10 cellular contexts compared by ENCODE assay signal in genomic region chr1:183193963-183194362, GRCh38. TPM values are rescaled to one million over a fixed set of nuclear protein-coding genes. Genes with fewer than 3 reads are reported as not detected.
A peak's percentile ranks its signal among the peaks of the same experiment; 100 is the strongest.
DNase-seq lines count a peak whose midpoint lies in the region; ATAC-seq, FAIRE-seq and TF ChIP-seq lines count a peak whose summit lies in the region.
"Not testable (repeated sequence)": the region's sequence is repeated elsewhere in the genome, so short reads cannot be mapped to it uniquely, and the experiment has no call there.
"Had no signal": no experiment of that assay in that cellular context is flagged by ENCODE, and none has a peak within 500 bp of the region (broad histone marks: within the 10 kb centered on the region; RNA-seq: fewer than 3 reads in every experiment).

No MANE protein-coding gene starts in this region.

- H3K4me3 ChIP-seq in A549; KMS-11 (IDR thresholded peaks at IDR 0.05; ENCODE audit: insufficient read depth, low read depth, low read length); PC-9; SJCRH30; mammary epithelial cell (replicated peaks in 1 of 3; ENCODE audit: insufficient read depth in 1 of 3, low read depth in 2 of 3, low read length in 3 of 3); esophagus muscularis mucosa: not testable (repeated sequence)

- H3K27ac ChIP-seq in A549, KMS-11: not testable (repeated sequence)
- H3K27ac ChIP-seq in PC-9 (peak overlapping the region; percentile 89), SJCRH30 (peak overlapping the region; percentile 94), mammary epithelial cell (ENCODE audit: insufficient read depth, low read depth, low read length) (peak overlapping the region; percentile 54), esophagus muscularis mucosa (replicated peaks in 1 of 4) (peak overlapping the region in 3 of 4 donors; percentile 20 to 84 (median 72))

- H3K36me3 ChIP-seq in KMS-11 (ENCODE audit: insufficient read depth); PC-9 (ENCODE audit: low read depth); SJCRH30; esophagus muscularis mucosa: not testable (repeated sequence)
- H3K36me3 ChIP-seq in mammary epithelial cell (ENCODE audit: insufficient read depth, low read length): peaks cover 17% of the 10 kb centered on the region

- H3K4me2 ChIP-seq in A549; PC-9; mammary epithelial cell (ENCODE audit: insufficient read depth, low read depth, low read length): not testable (repeated sequence)
- H3K4me2 ChIP-seq in KMS-11: peak overlapping the region; percentile 58; the same call in 1 of the 2 replicates

- CTCF ChIA-PET in A549 (lab: Yijun Ruan, JAX): interaction anchor here (0.8 to 1.5 kb wide), 2 partner anchors 13 to 34 kb away, joined by 3 read pairs; no protein-coding TSS in a partner anchor
- CTCF ChIA-PET in PC-9 (lab: Charles Lee); mammary epithelial cell (lab: Charles Lee; ENCODE audit: low non-redundant PET): not testable (repeated sequence)

- not testable (repeated sequence) for H3K9me3 Mint-ChIP-seq in osteocyte (ENCODE audit: unreplicated experiment)

- BruUV-seq in PC-9 (replicated peaks; lab: Mats Ljungman, UMichigan); mammary epithelial cell (replicated peaks; lab: Mats Ljungman, UMichigan): not testable (repeated sequence)

- not testable (repeated sequence) for H3K27me3 ChIP-seq in KMS-11 (ENCODE audit: insufficient read depth, low read depth); PC-9 (ENCODE audit: insufficient read depth, low read depth); SJCRH30; mammary epithelial cell (ENCODE audit: insufficient read depth, low read length); esophagus muscularis mucosa

- intact Hi-C loops in PC-9 (cut with micrococcal nuclease; ENCODE audit: unreplicated experiment); mammary epithelial cell (cut with micrococcal nuclease); esophagus muscularis mucosa (cut with DNase I): not testable (repeated sequence)

- not testable (repeated sequence) for TF ChIP-seq POLR2A in A549 (IDR thresholded peaks at IDR 0.05; ENCODE audit: low read length); esophagus muscularis mucosa (IDR thresholded peaks at IDR 0.05; ENCODE audit: low read depth)

- not testable (repeated sequence) for H3K9me3 ChIP-seq in A549; PC-9 (ENCODE audit: insufficient read depth, low read depth); SJCRH30 (replicated peaks); mammary epithelial cell (replicated peaks; ENCODE audit: insufficient read depth, low read length); esophagus muscularis mucosa

- POLR2A ChIA-PET in A549 (lab: Yijun Ruan, JAX); PC-9 (lab: Charles Lee; ENCODE audit: unreplicated experiment): not testable (repeated sequence)

- H3K27me3 Mint-ChIP-seq in osteocyte (ENCODE audit: unreplicated experiment): not testable (repeated sequence)

- H3K4me1 Mint-ChIP-seq in osteocyte (ENCODE audit: unreplicated experiment): peaks cover 22% of the 10 kb centered on the region

- H3K79me2 ChIP-seq in KMS-11 (ENCODE audit: insufficient read depth, low read depth): not testable (repeated sequence)
- H3K79me2 ChIP-seq in PC-9 (ENCODE audit: low read depth) (peaks cover 90% of the 10 kb centered on the region), mammary epithelial cell (ENCODE audit: insufficient read depth, low read length) (peaks cover 97% of the 10 kb centered on the region)

- WGBS in A549 (ENCODE audit: missing lambda C conversion rate): 93% methylated on average over 4 of the region's 4 CpGs
- WGBS in mammary epithelial cell (ENCODE audit: low coverage, missing lambda C conversion rate): 74% methylated on average over 4 of the region's 4 CpGs
- 78% methylated on average over 4 of the region's 4 CpGs for WGBS in esophagus muscularis mucosa

- TF ChIP-seq RAD21 in A549 (conservative IDR thresholded peaks at IDR 0.05 in 1 of 2, IDR thresholded peaks at IDR 0.05 in 1 of 2): not testable (repeated sequence)

- peaks cover 10% of the 10 kb centered on the region for H3F3A ChIP-seq in PC-9 (ENCODE audit: insufficient read depth, low read depth)

- in situ Hi-C loops in mammary epithelial cell (cut with MboI; ENCODE audit: low sequenced_read_pairs in 2 of 2): not testable (repeated sequence)

- H3K9me2 ChIP-seq in PC-9 (ENCODE audit: insufficient read depth): not testable (repeated sequence)

- TF ChIP-seq CTCF in A549 (IDR thresholded peaks at IDR 0.05); KMS-11 (conservative IDR thresholded peaks at IDR 0.05; ENCODE audit: low read depth, low read length); PC-9 (conservative IDR thresholded peaks at IDR 0.05); mammary epithelial cell (conservative IDR thresholded peaks at IDR 0.05 in 1 of 2, IDR thresholded peaks at IDR 0.05 in 1 of 2; ENCODE audit: extremely low read depth in 1 of 2, insufficient read depth in 1 of 2, low read depth in 1 of 2, low read length in 2 of 2); esophagus muscularis mucosa (IDR thresholded peaks at IDR 0.05); osteocyte (IDR thresholded peaks at IDR 0.05): not testable (repeated sequence)

- not testable (repeated sequence) for H3K4me3 Mint-ChIP-seq in osteocyte (ENCODE audit: unreplicated experiment)

- not testable (repeated sequence) for H2AFZ ChIP-seq in KMS-11 (ENCODE audit: low read depth); PC-9; mammary epithelial cell (ENCODE audit: low read depth, low read length)

- H3K27ac Mint-ChIP-seq in osteocyte (ENCODE audit: unreplicated experiment): peak overlapping the region; percentile 13

- dilution Hi-C loops in mammary epithelial cell (cut with HindIII; ENCODE audit: low sequenced_read_pairs): loop anchor here (5.0 kb wide), 1 partner anchor 57 kb away; no protein-coding TSS in a partner anchor

- H3K9ac ChIP-seq in KMS-11; mammary epithelial cell (ENCODE audit: insufficient read depth, low read length): not testable (repeated sequence)

- H3K36me3 Mint-ChIP-seq in osteocyte (ENCODE audit: unreplicated experiment): not testable (repeated sequence)

- not testable (repeated sequence) for H4K20me1 ChIP-seq in KMS-11 (ENCODE audit: insufficient read depth); PC-9 (ENCODE audit: insufficient read depth); mammary epithelial cell (ENCODE audit: insufficient read depth, low read length)

- TF ChIP-seq EP300 in A549 (IDR thresholded peaks at IDR 0.05); esophagus muscularis mucosa (IDR thresholded peaks at IDR 0.05): not testable (repeated sequence)

- not testable (repeated sequence) for FAIRE-seq in A549 (lab: Jason Lieb, UNC)

- DNase-seq in A549 (ENCODE audit: low read depth in 1 of 2, low spot score in 1 of 2); PC-9; SJCRH30; mammary epithelial cell; esophagus muscularis mucosa (ENCODE audit: extremely low spot score); osteocyte (ENCODE audit: extremely low spot score, unreplicated experiment): not testable (repeated sequence)

- H3K4me1 ChIP-seq in A549: peaks cover 16% of the 10 kb centered on the region
- H3K4me1 ChIP-seq in KMS-11 (ENCODE audit: low read depth, poor library complexity, severe bottlenecking): peaks cover 28% of the 10 kb centered on the region
- peaks cover 32% of the 10 kb centered on the region for H3K4me1 ChIP-seq in PC-9 (replicated peaks; ENCODE audit: insufficient read depth)
- peaks cover 54% of the 10 kb centered on the region for H3K4me1 ChIP-seq in SJCRH30
- H3K4me1 ChIP-seq in mammary epithelial cell (ENCODE audit: insufficient read depth, low read length): peaks cover 67% of the 10 kb centered on the region
- H3K4me1 ChIP-seq in esophagus muscularis mucosa: peaks cover 0 to 29% (median 22%) of the 10 kb centered on the region in 4 donors

- ATAC-seq in A549: not testable (repeated sequence)

TF ChIP-seq in A549, 52 proteins besides CTCF, POLR2A, EP300 and RAD21:
- TF ChIP-seq MAFK (IDR thresholded peaks at IDR 0.05; ENCODE audit: partially characterized antibody): peak; percentile 51
TF ChIP-seq in A549: peak in this region for 1; not testable (repeated sequence) for 51.

RNA-seq across cellular contexts. Expression of gene LAMC2, which starts 7.9 kb away (rescaled TPM):
- polyA plus RNA-seq in A549 (2011; rRNA removed) (24.1 and 27.1 TPM in 2 replicates), A549 (2017; fragmentation: RNase III; extraction: RNeasy Plus Mini Kit Qiagen cat#74134 plus additional on column Dnase treatment) (8.5 to 11.4 TPM (median 9.6 TPM) in 3 replicates), mammary epithelial cell (1,668 TPM)
- polyA plus RNA-seq in A549 (2012; cell fraction: cytosol; rRNA removed): 4.7 and 5.7 TPM in 2 replicates
- polyA plus RNA-seq in A549 (2012; cell fraction: nucleus; rRNA removed): 14.6 and 17.1 TPM in 2 replicates
- 23.6 and 28.6 TPM in 2 replicates for polyA minus RNA-seq in A549 (2011; rRNA and poly(A)+ RNA removed)
- total RNA-seq in PC-9 (2021) (105 and 109 TPM in 2 replicates), mammary epithelial cell (1,000 to 10,000 TPM; 1,201 to 2,277 TPM), esophagus muscularis mucosa (10 to 100 TPM; 11.2 to 32.6 (median 14.9) TPM), osteocyte (3.5 and 3.6 TPM in 2 replicates)
- 0.05 and 0.08 TPM in 2 replicates for total RNA-seq in SJCRH30 (2014; rRNA removed; shearing (Covaris generic))
- polyA minus RNA-seq in mammary epithelial cell: 2,109 TPM
- total RNA-seq: CD4-positive, alpha-beta T cell; CD8-positive, alpha-beta memory T cell had no signal
- polyA plus RNA-seq: CD14-positive monocyte; CD8-positive, alpha-beta memory T cell had no signal

Comparison
In these comparisons a context has a peak if more than half of its experiments do, and no peak if none do; other contexts are left out.
1. RNA of gene LAMC2, which starts 7.9 kb away (total RNA-seq): 1,201 to 2,277 TPM in mammary epithelial cell; 105 to 109 TPM in PC-9, 11.2 to 32.6 TPM in esophagus muscularis mucosa, 3.5 to 3.6 TPM in osteocyte and 0.05 to 0.08 TPM in SJCRH30; every median in the first group is over 10 times any median in the second.